Comparison of ENCODE assay signal across 1 cellular context in the genomic region with DNA sequence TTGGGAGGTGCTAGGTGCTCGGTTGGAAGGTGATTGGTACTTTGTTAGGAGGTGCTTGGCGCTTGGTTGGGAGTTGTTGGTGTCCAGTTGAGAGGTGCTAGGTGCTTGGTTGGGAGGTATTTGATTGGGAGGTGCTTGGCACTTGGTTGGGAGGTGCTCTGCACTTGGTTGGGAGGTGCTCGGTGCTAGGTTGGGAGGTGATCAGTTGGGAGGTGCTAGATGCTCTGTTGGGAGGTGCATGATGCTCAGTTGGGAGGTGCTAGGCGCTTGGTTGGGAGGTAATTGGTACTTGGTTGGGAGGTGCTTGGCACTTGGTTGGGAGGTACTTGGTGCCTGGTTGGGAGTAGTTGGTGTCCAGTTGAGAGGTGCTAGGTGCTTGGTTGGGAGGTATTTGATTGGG.
TF ChIP-seq lines count a peak whose summit lies in the region.

No MANE protein-coding gene starts in this region.

TF ChIP-seq in H1, 55 proteins besides CTCF, POLR2A, EP300 and RAD21 (continued from another document):
- TF ChIP-seq, protein P1, sequence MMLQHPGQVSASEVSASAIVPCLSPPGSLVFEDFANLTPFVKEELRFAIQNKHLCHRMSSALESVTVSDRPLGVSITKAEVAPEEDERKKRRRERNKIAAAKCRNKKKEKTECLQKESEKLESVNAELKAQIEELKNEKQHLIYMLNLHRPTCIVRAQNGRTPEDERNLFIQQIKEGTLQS (IDR thresholded peaks at IDR 0.05; ENCODE audit: insufficient read depth, low read depth, low read length): no peak
